26 cellular contexts compared by ENCODE assay signal in the genomic region with DNA sequence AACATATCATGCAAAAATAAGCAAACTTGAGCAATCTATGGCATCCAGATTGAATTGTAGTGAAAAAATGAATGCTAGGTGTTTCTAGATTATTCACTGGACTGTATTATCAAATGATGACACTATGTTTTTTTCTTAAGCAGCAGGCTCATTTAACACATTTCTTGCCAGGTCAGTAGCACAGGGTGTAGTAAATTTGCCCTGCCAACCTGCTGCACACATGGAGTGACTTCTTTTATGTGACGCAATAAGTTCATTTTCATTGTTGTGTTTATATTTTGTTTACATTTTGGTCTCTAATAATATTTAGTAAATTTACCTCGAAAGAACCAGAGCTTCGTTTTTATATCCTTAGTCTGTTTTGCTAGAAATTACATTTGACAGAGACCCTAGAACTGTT. TPM values are rescaled to one million over a fixed set of nuclear protein-coding genes. Genes with fewer than 3 reads are reported as not detected.
"Had no signal": no experiment of that assay in that cellular context is flagged by ENCODE, and none has a peak within 500 bp of the region (broad histone marks: within the 10 kb centered on the region; RNA-seq: fewer than 3 reads in every experiment).

No MANE protein-coding gene starts in this region.

- H3K27ac ChIP-seq: neutrophil, ovary, parathyroid adenoma, right lobe of liver, sigmoid colon, stomach, thoracic aorta, thyroid gland, tibial nerve, upper lobe of left lung, vagina had no signal

- H2AFZ ChIP-seq: parathyroid adenoma had no signal

- H3K79me2 ChIP-seq: parathyroid adenoma had no signal

- H3K4me3 ChIP-seq: ovary, psoas muscle, right lobe of liver, sigmoid colon, stomach, thoracic aorta, thyroid gland, tibial nerve, upper lobe of left lung, vagina had no signal

- H3K9ac ChIP-seq: parathyroid adenoma had no signal

- H3K4me1 ChIP-seq: parathyroid adenoma, right lobe of liver, sigmoid colon, stomach, thyroid gland, tibial nerve, upper lobe of left lung, vagina had no signal

- H3K9me3 ChIP-seq: neutrophil, ovary, psoas muscle, right lobe of liver, sigmoid colon, stomach, thoracic aorta, thyroid gland, tibial nerve, upper lobe of left lung, vagina had no signal

- ATAC-seq: natural killer cell treated with Interleukin-12 subunit alpha and Interleukin-12 subunit beta and Interleukin-15 and Interleukin-18, amount 100 ng/mL, for 72 hours; right cardiac atrium; right lobe of liver; stimulated activated effector memory CD8-positive, alpha-beta T cell treated with anti-CD3 and anti-CD28 coated beads, Interleukin-12 subunit alpha, Interleukin-12 subunit beta, amount 100 ng/mL, for 72 hours; stimulated activated naive B cell treated with anti-CD40 and anti-IgM and Interleukin-4, amounts not matched to agents 10 μg/mL and 1 μg/mL and 100 μg/mL, for 72 hours had no signal

- FAIRE-seq: small intestine, urothelium cell line had no signal

- H3K27me3 ChIP-seq: neutrophil, right lobe of liver, sigmoid colon, stomach, thyroid gland, tibial nerve, upper lobe of left lung, vagina had no signal

- DNase-seq: nephron progenitor cell; nucleus accumbens; ovary; psoas muscle; right cardiac atrium; right lobe of liver; sigmoid colon; small intestine; stimulated activated CD4-positive, alpha-beta T cell treated with anti-CD3 and anti-CD28 coated beads, Interleukin-15, amount 100 ng/mL, for 24 hours; stimulated activated CD4-positive, alpha-beta T cell treated with anti-CD3 and anti-CD28 coated beads, Interleukin-2, amount 100 ng/mL, for 24 hours; stimulated activated CD4-positive, alpha-beta T cell treated with anti-CD3 and anti-CD28 coated beads, Interleukin-2, amount 100 ng/mL, for 48 hours; stimulated activated CD4-positive, alpha-beta T cell treated with anti-CD3 and anti-CD28 coated beads, Interleukin-4, amount 100 ng/mL, for 24 hours; stimulated activated naive B cell treated with anti-CD40 and anti-IgM and Interleukin-4, amounts not matched to agents 10 μg/mL and 1 μg/mL and 100 μg/mL, for 72 hours; stimulated activated naive CD4-positive, alpha-beta T cell treated with Interleukin-2 at 50 U/mL for 16 hours; stomach; thyroid gland; trophoblast cell; upper lobe of left lung had no signal

- H3K36me3 ChIP-seq: ovary, thoracic aorta had no signal

RNA-seq across cellular contexts. Expression of a gene that starts 38.5 kb away (rescaled TPM):
- total RNA-seq: psoas muscle had no signal
